In the genomic region with DNA sequence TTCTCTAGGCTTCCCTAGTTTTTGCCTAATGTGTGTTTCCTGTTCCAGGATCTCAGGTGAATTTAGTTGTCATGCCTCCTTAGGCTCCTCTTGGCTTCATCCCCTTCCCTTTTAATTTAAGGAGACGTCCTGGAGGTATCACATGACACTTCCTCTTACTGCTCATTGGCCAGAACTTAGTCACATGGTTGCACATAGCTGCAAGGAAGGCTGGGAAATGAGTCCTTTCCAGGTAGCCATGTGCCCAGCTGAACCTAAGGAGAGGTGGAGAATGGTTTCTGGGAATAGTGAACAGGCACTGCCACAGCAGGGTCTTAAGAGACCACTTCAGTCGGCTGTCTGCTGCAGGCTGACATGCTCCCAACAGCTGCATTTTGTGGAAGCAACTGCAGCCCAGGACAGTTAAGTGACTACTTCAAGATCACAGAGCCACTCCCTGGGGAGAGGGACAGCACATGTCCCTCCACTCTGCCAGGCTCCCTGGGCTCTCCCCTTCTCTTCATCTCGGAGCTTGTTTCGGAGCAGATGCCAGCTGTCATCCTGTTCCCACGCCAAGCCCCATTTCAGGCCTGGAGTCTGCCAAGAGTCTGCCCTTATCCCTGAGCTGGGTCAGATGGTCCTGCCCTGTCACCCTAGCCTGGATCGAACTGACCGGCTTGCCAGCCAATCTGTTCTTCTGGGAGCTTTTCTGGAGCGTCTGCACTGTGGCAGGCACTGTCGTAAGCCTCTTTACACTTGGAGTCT, we compare ENCODE assay signal across 1 cellular context.
TF ChIP-seq lines count a peak whose summit lies in the region.

No MANE protein-coding gene starts in this region.

TF ChIP-seq in SK-N-SH treated with all-trans-retinoic acid at 6 μM for 48 hours, 23 proteins besides CTCF, POLR2A, EP300 and RAD21 (continued from another document):
- TF ChIP-seq, protein P1, sequence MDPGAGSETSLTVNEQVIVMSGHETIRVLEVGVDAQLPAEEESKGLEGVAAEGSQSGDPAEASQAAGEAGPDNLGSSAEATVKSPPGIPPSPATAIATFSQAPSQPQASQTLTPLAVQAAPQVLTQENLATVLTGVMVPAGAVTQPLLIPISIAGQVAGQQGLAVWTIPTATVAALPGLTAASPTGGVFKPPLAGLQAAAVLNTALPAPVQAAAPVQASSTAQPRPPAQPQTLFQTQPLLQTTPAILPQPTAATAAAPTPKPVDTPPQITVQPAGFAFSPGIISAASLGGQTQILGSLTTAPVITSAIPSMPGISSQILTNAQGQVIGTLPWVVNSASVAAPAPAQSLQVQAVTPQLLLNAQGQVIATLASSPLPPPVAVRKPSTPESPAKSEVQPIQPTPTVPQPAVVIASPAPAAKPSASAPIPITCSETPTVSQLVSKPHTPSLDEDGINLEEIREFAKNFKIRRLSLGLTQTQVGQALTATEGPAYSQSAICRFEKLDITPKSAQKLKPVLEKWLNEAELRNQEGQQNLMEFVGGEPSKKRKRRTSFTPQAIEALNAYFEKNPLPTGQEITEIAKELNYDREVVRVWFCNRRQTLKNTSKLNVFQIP (CRISPR knock-in tag; IDR thresholded peaks at IDR 0.05; ENCODE audit: borderline replicate concordance, low read depth), result no peak
- TF ChIP-seq ZNF70 (CRISPR knock-in tag; IDR thresholded peaks at IDR 0.05) (no peak), ISL1 (CRISPR knock-in tag; IDR thresholded peaks at IDR 0.05) (no peak), GLIS3 (CRISPR knock-in tag; IDR thresholded peaks at IDR 0.05) (no peak), TOX (CRISPR knock-in tag; IDR thresholded peaks at IDR 0.05; ENCODE audit: borderline replicate concordance) (no peak), CSDC2 (CRISPR knock-in tag; IDR thresholded peaks at IDR 0.05) (no peak)
